In the genomic region with DNA sequence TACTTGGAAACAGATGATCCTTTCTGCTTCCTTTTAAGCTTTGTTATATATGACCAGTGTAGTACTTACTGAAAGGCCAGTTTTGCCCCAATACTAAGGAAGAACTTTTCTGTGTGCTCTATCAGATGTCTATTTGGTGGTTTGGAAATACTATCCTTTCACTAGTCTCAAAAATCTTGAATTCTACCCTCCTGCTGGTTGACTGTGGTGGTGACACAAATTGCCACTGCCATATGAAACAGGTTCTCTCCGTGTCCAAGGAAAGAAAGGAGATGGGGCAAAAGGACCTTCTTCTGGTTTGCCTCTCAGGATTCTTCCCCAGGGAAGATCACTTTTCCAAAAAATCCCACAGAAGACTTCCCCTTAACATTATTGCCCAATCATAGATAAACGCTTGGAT, we compare ENCODE assay signal across 33 cellular contexts. TPM values are rescaled to one million over a fixed set of nuclear protein-coding genes. Genes with fewer than 3 reads are reported as not detected.
"Had no signal": no experiment of that assay in that cellular context is flagged by ENCODE, and none has a peak within 500 bp of the region (broad histone marks: within the 10 kb centered on the region; RNA-seq: fewer than 3 reads in every experiment).

No MANE protein-coding gene starts in this region.

- DNase-seq: activated CD4-positive, alpha-beta T cell treated with anti-CD3 and anti-CD28 coated beads for 36 hours; activated CD4-positive, alpha-beta T cell treated with anti-CD3 and anti-CD28 coated beads, Interleukin-2, amount 10 ng/mL, durations not matched to agents 7 days and 5 days; activated CD4-positive, alpha-beta T cell treated with anti-CD3 and anti-CD28 coated beads, Interleukin-2, amount 50 U/mL, for 48 hours; activated CD8-positive, alpha-beta T cell treated with anti-CD3 and anti-CD28 coated beads, Interleukin-2, amount 10 ng/mL, durations not matched to agents 7 days and 5 days; activated gamma-delta T cell; activated naive CD4-positive, alpha-beta T cell treated with Interleukin-2 at 50 U/mL for 16 hours; activated naive CD8-positive, alpha-beta T cell treated with anti-CD3 and anti-CD28 coated beads, Interleukin-2, amount 10 ng/mL, durations not matched to agents 7 days and 5 days; activated T-cell treated with anti-CD3 and anti-CD28 coated beads, Interleukin-2, amount 50 U/mL, for 24 hours; amygdala; NCI-H1105; NCI-H1417 treated with DMSO at 0.1 percent for 48 hours; NCI-H187 treated with DMSO at 0.1 percent for 48 hours; NCI-H2081; NCI-H2171 treated with DMSO at 0.1 percent for 48 hours; NCI-H2227 treated with DMSO at 0.1 percent for 48 hours; NCI-H446; NCI-H510A treated with DMSO at 0.1 percent for 48 hours; SHP77; SJCRH30 had no signal

- H3K4me1 ChIP-seq: SJCRH30 had no signal

- H3K27me3 ChIP-seq: cardiac muscle cell, SJCRH30 had no signal

- H3K9me3 ChIP-seq: SJCRH30 had no signal

- FAIRE-seq: TTC549 had no signal

- H3K4me3 ChIP-seq: cardiac muscle cell, SJCRH30, SK-N-MC had no signal

- ATAC-seq: activated CD4-positive, alpha-beta T cell treated with anti-CD3 and anti-CD28 coated beads for 36 hours; activated CD4-positive, CD25-positive, alpha-beta regulatory T cell treated with anti-CD3 and anti-CD28 coated beads, Interleukin-2, amount 50 U/mL, for 24 hours; activated CD8-positive, alpha-beta T cell treated with anti-CD3 and anti-CD28 coated beads, Interleukin-2, amount 10 ng/mL, durations not matched to agents 7 days and 5 days; Panc1 had no signal

- H3K9me3 Mint-ChIP-seq: activated CD4-positive, alpha-beta T cell treated with anti-CD3 and anti-CD28 coated beads, Interleukin-2, amount 10 ng/mL, durations not matched to agents 7 days and 5 days; activated naive CD4-positive, alpha-beta T cell treated with anti-CD3 and anti-CD28 coated beads, Interleukin-2, amount 50 U/mL, for 24 hours; activated naive CD8-positive, alpha-beta T cell treated with anti-CD3 and anti-CD28 coated beads, Interleukin-2, amount 10 ng/mL, durations not matched to agents 7 days and 5 days; activated T-cell treated with anti-CD3 and anti-CD28 coated beads, Interleukin-2, amount 50 U/mL, for 24 hours; activated T-helper 2 cell treated with anti-CD3 and anti-CD28 coated beads, Interferon-gamma antibody, Interleukin-2, Interleukin-4, amounts not matched to agents 10 μg/mL and 5 μg/mL and 100 μg/mL, durations not matched to agents 14 hours and 24 hours and 36 hours; brain; central memory CD8-positive, alpha-beta T cell; T-helper 1 cell treated with Interleukin-12 subunit alpha and Interleukin-12 subunit beta and Interleukin-4 antibody, amounts not matched to agents 30 μg/mL and 1 μg/mL, for 36 hours; T-helper 2 cell treated with Interferon-gamma antibody and Interleukin-4, amounts not matched to agents 5 μg/mL and 100 μg/mL, for 36 hours had no signal

- H3K4me1 Mint-ChIP-seq: activated CD4-positive, alpha-beta T cell treated with anti-CD3 and anti-CD28 coated beads for 36 hours; activated CD4-positive, alpha-beta T cell treated with anti-CD3 and anti-CD28 coated beads, Interleukin-2, amount 10 ng/mL, durations not matched to agents 7 days and 5 days; activated naive CD4-positive, alpha-beta T cell treated with anti-CD3 and anti-CD28 coated beads, Interleukin-2, amount 50 U/mL, for 24 hours; activated naive CD8-positive, alpha-beta T cell treated with anti-CD3 and anti-CD28 coated beads, Interleukin-2, amount 10 ng/mL, durations not matched to agents 7 days and 5 days; brain; central memory CD8-positive, alpha-beta T cell had no signal

- H3K36me3 ChIP-seq: cardiac muscle cell, SJCRH30 had no signal

- H3K27ac ChIP-seq: cardiac muscle cell, SJCRH30, SK-N-MC had no signal

- H3K4me3 Mint-ChIP-seq: activated CD4-positive, alpha-beta T cell treated with anti-CD3 and anti-CD28 coated beads for 36 hours; activated CD4-positive, alpha-beta T cell treated with anti-CD3 and anti-CD28 coated beads, Interleukin-2, amount 10 ng/mL, durations not matched to agents 7 days and 5 days; activated CD8-positive, alpha-beta T cell treated with anti-CD3 and anti-CD28 coated beads, Interleukin-2, amount 10 ng/mL, durations not matched to agents 7 days and 5 days; activated naive CD4-positive, alpha-beta T cell treated with anti-CD3 and anti-CD28 coated beads, Interleukin-2, amount 50 U/mL, for 24 hours; activated naive CD8-positive, alpha-beta T cell treated with anti-CD3 and anti-CD28 coated beads, Interleukin-2, amount 10 ng/mL, durations not matched to agents 7 days and 5 days; activated T-cell treated with anti-CD3 and anti-CD28 coated beads, Interleukin-2, amount 50 U/mL, for 24 hours; brain; central memory CD8-positive, alpha-beta T cell; T-helper 1 cell treated with Interleukin-12 subunit alpha and Interleukin-12 subunit beta and Interleukin-4 antibody, amounts not matched to agents 30 μg/mL and 1 μg/mL, for 36 hours; T-helper 2 cell treated with Interferon-gamma antibody and Interleukin-4, amounts not matched to agents 5 μg/mL and 100 μg/mL, for 36 hours had no signal

- H3K27ac Mint-ChIP-seq: activated CD4-positive, alpha-beta T cell treated with anti-CD3 and anti-CD28 coated beads for 36 hours; activated CD4-positive, alpha-beta T cell treated with anti-CD3 and anti-CD28 coated beads, Interleukin-2, amount 10 ng/mL, durations not matched to agents 7 days and 5 days; activated CD8-positive, alpha-beta T cell treated with anti-CD3 and anti-CD28 coated beads, Interleukin-2, amount 10 ng/mL, durations not matched to agents 7 days and 5 days; activated naive CD4-positive, alpha-beta T cell treated with anti-CD3 and anti-CD28 coated beads, Interleukin-2, amount 50 U/mL, for 24 hours; activated naive CD8-positive, alpha-beta T cell treated with anti-CD3 and anti-CD28 coated beads, Interleukin-2, amount 10 ng/mL, durations not matched to agents 7 days and 5 days; activated T-cell treated with anti-CD3 and anti-CD28 coated beads, Interleukin-2, amount 50 U/mL, for 24 hours; activated T-helper 2 cell treated with anti-CD3 and anti-CD28 coated beads, Interferon-gamma antibody, Interleukin-2, Interleukin-4, amounts not matched to agents 10 μg/mL and 5 μg/mL and 100 μg/mL, durations not matched to agents 14 hours and 24 hours and 36 hours; brain; T-helper 1 cell treated with Interleukin-12 subunit alpha and Interleukin-12 subunit beta and Interleukin-4 antibody, amounts not matched to agents 30 μg/mL and 1 μg/mL, for 36 hours; T-helper 2 cell treated with Interferon-gamma antibody and Interleukin-4, amounts not matched to agents 5 μg/mL and 100 μg/mL, for 36 hours had no signal

- H3K36me3 Mint-ChIP-seq: activated naive CD4-positive, alpha-beta T cell treated with anti-CD3 and anti-CD28 coated beads, Interleukin-2, amount 50 U/mL, for 24 hours; activated naive CD8-positive, alpha-beta T cell treated with anti-CD3 and anti-CD28 coated beads, Interleukin-2, amount 10 ng/mL, durations not matched to agents 7 days and 5 days; brain had no signal

RNA-seq across cellular contexts. Expression of gene GJE1, which starts 6.2 kb away (rescaled TPM):
- total RNA-seq: activated CD4-positive, alpha-beta T cell treated with anti-CD3 and anti-CD28 coated beads for 36 hours; activated CD4-positive, alpha-beta T cell treated with anti-CD3 and anti-CD28 coated beads, Interleukin-2, amount 10 ng/mL, durations not matched to agents 7 days and 5 days; activated CD8-positive, alpha-beta T cell treated with anti-CD3 and anti-CD28 coated beads, Interleukin-2, amount 10 ng/mL, durations not matched to agents 7 days and 5 days; activated naive CD8-positive, alpha-beta T cell treated with anti-CD3 and anti-CD28 coated beads, Interleukin-2, amount 10 ng/mL, durations not matched to agents 7 days and 5 days; activated T-helper 2 cell treated with anti-CD3 and anti-CD28 coated beads, Interferon-gamma antibody, Interleukin-2, Interleukin-4, amounts not matched to agents 10 μg/mL and 5 μg/mL and 100 μg/mL, durations not matched to agents 14 hours and 24 hours and 36 hours; cardiac muscle cell; MCF 10A; RPMI7951; SJCRH30 had no signal
- polyA plus RNA-seq: adipose tissue, cardiac muscle cell had no signal

RNA-seq across cellular contexts. Expression of gene NMBR, which starts 8.0 kb away (rescaled TPM):
- total RNA-seq: activated CD4-positive, alpha-beta T cell treated with anti-CD3 and anti-CD28 coated beads for 36 hours; activated CD4-positive, alpha-beta T cell treated with anti-CD3 and anti-CD28 coated beads, Interleukin-2, amount 10 ng/mL, durations not matched to agents 7 days and 5 days; activated CD8-positive, alpha-beta T cell treated with anti-CD3 and anti-CD28 coated beads, Interleukin-2, amount 10 ng/mL, durations not matched to agents 7 days and 5 days; activated naive CD8-positive, alpha-beta T cell treated with anti-CD3 and anti-CD28 coated beads, Interleukin-2, amount 10 ng/mL, durations not matched to agents 7 days and 5 days; activated T-helper 2 cell treated with anti-CD3 and anti-CD28 coated beads, Interferon-gamma antibody, Interleukin-2, Interleukin-4, amounts not matched to agents 10 μg/mL and 5 μg/mL and 100 μg/mL, durations not matched to agents 14 hours and 24 hours and 36 hours; MCF 10A; RPMI7951 had no signal
- polyA plus RNA-seq: cardiac muscle cell had no signal
